Comparison of ENCODE assay signal across 11 cellular contexts in the genomic region with DNA sequence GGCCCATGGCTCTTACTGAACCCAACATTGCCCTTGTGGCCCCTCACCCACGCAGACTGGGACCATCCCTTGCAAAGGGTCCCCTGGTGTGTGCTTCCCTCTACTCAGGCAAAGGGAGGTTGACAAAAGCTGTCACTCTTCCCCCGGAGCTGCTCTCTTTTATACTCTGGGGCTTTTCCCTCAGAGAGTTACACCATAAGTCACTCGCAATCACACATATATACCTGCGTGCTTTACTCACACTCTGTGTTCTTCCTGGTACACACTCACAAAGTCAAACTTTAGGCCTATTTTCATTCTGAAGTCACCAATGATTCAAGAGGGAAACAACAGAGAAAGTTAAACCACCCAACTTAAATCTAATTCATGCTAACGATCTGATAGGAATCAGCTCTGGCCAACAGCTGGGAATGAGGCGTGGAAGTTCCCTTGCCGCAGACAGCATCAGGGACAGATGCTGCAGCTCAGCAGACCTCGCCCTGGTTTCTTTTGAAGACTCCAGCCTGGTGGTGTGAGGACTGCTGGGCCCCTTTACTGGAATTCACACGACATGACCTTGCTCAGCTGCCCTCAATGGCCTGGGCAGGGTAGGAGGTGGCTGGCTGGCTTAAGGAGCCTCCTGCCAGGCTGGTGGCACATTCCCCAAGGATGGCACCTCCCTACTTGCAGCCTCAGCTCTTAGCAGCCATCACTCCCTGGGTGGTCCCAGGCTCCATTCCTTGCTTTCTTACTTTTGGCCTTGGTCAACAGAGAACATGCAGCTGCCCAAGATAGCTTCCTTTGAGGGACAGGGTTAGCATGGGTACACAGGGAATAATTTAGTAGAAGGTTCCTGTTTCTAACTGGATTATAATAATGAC. TPM values are rescaled to one million over a fixed set of nuclear protein-coding genes. Genes with fewer than 3 reads are reported as not detected.
DNase-seq lines count a peak whose midpoint lies in the region; ATAC-seq and TF ChIP-seq lines count a peak whose summit lies in the region.
"Had no signal": no experiment of that assay in that cellular context is flagged by ENCODE, and none has a peak within 500 bp of the region (broad histone marks: within the 10 kb centered on the region; RNA-seq: fewer than 3 reads in every experiment).

No MANE protein-coding gene starts in this region.

- TF ChIP-seq POLR2A in spleen (IDR thresholded peaks at IDR 0.05): no peak
- no peak for TF ChIP-seq POLR2A in right lobe of liver (IDR thresholded peaks at IDR 0.05)

- H3K27me3 Mint-ChIP-seq in activated CD4-positive, alpha-beta T cell treated with anti-CD3 and anti-CD28 coated beads, Interleukin-2, amount 10 ng/mL, durations not matched to agents 24 days and 14 days: no peaks in the 10 kb centered on the region
- H3K27me3 Mint-ChIP-seq in activated CD8-positive, alpha-beta T cell treated with anti-CD3 and anti-CD28 coated beads for 36 hours: no peaks in the 10 kb centered on the region

- POLR2A ChIA-PET in activated CD8-positive, alpha-beta T cell treated with anti-CD3 and anti-CD28 coated beads for 36 hours (lab: Charles Lee): interaction anchor here (0.8 to 1.4 kb wide), 2 partner anchors 11 to 17 kb away, joined by 3 to 4 read pairs; no protein-coding TSS in a partner anchor

- peaks cover 54% of the 10 kb centered on the region for H3K36me3 Mint-ChIP-seq in activated CD4-positive, alpha-beta T cell treated with anti-CD3 and anti-CD28 coated beads, Interleukin-2, amount 10 ng/mL, durations not matched to agents 24 days and 14 days (ENCODE audit: low read depth)
- H3K36me3 Mint-ChIP-seq in activated CD8-positive, alpha-beta T cell treated with anti-CD3 and anti-CD28 coated beads for 36 hours (ENCODE audit: low read depth): peaks cover 68% of the 10 kb centered on the region

- no peak for TF ChIP-seq CTCF in activated CD8-positive, alpha-beta T cell treated with anti-CD3 and anti-CD28 coated beads for 36 hours (IDR thresholded peaks at IDR 0.05)
- TF ChIP-seq CTCF in spleen (IDR thresholded peaks at IDR 0.05 in 8 of 11, conservative IDR thresholded peaks at IDR 0.05 in 3 of 11): no peak
- no peak for TF ChIP-seq CTCF in right lobe of liver (IDR thresholded peaks at IDR 0.05)

- H3K9me3 Mint-ChIP-seq in activated CD4-positive, alpha-beta T cell treated with anti-CD3 and anti-CD28 coated beads, Interleukin-2, amount 10 ng/mL, durations not matched to agents 24 days and 14 days: no peaks in the 10 kb centered on the region
- H3K9me3 Mint-ChIP-seq in activated CD8-positive, alpha-beta T cell treated with anti-CD3 and anti-CD28 coated beads for 36 hours: no peaks in the 10 kb centered on the region

- WGBS in spleen, 5 donors: 69 to 85% (median 80%) methylated on average over 9 of the region's 9 CpGs
- 97% methylated on average over 7 of the region's 9 CpGs for WGBS in right lobe of liver (ENCODE audit: insufficient coverage, low coverage, low lambda C conversion rate, missing lambda C conversion rate)

- peaks cover 59% of the 10 kb centered on the region for H3K4me1 Mint-ChIP-seq in activated CD4-positive, alpha-beta T cell treated with anti-CD3 and anti-CD28 coated beads, Interleukin-2, amount 10 ng/mL, durations not matched to agents 24 days and 14 days
- H3K4me1 Mint-ChIP-seq in activated CD8-positive, alpha-beta T cell treated with anti-CD3 and anti-CD28 coated beads for 36 hours (ENCODE audit: low read depth): peaks cover 39% of the 10 kb centered on the region

- no peak overlapping the region for H3K4me3 ChIP-seq in spleen
- H3K4me3 ChIP-seq in right lobe of liver: no peak overlapping the region

- intact Hi-C loops in activated CD4-positive, alpha-beta T cell treated with anti-CD3 and anti-CD28 coated beads, Interleukin-2, amount 10 ng/mL, durations not matched to agents 24 days and 14 days (cut with micrococcal nuclease): no loop called here
- intact Hi-C loops in activated CD8-positive, alpha-beta T cell treated with anti-CD3 and anti-CD28 coated beads for 36 hours (cut with micrococcal nuclease): no loop called here
- intact Hi-C loops in spleen (cut with DNase I; ENCODE audit: low total_unique reads): no loop called here
- intact Hi-C loops in right lobe of liver (cut with DNase I): no loop called here

- no peak for DNase-seq in activated CD4-positive, alpha-beta T cell treated with anti-CD3 and anti-CD28 coated beads, Interleukin-2, amount 10 ng/mL, durations not matched to agents 24 days and 14 days
- no peak for DNase-seq in activated CD4-positive, alpha-beta T cell treated with anti-CD3 and anti-CD28 coated beads, Interleukin-2, amount 50 U/mL, for 1 hour
- DNase-seq in activated CD8-positive, alpha-beta T cell treated with anti-CD3 and anti-CD28 coated beads for 36 hours: no peak
- DNase-seq in left kidney (ENCODE audit: low read depth, low spot score) (peak; percentile 65), spleen (no peak), right lobe of liver (no peak), NCI-H2227 treated with DMSO at 0.1 percent for 48 hours (lab: John Stamatoyannopoulos, UW) (no peak), ecto neural progenitor cell (ENCODE audit: low spot score) (no peak)
- DNase-seq: activated gamma-delta T cell, NCI-H2029, nucleus accumbens had no signal

- H3K27me3 ChIP-seq in spleen (replicated peaks in 1 of 7) (no peaks in the 10 kb centered on the region), right lobe of liver (no peaks in the 10 kb centered on the region)

- H3K9me3 ChIP-seq in spleen: no peaks in the 10 kb centered on the region
- H3K9me3 ChIP-seq in right lobe of liver: no peaks in the 10 kb centered on the region

- H3K4me1 ChIP-seq in spleen: peaks cover 41 to 65% (median 50%) of the 10 kb centered on the region in 6 donors
- peaks cover 0 to 12% (median 2%) of the 10 kb centered on the region in 4 donors for H3K4me1 ChIP-seq in right lobe of liver

- H3K27ac Mint-ChIP-seq in activated CD4-positive, alpha-beta T cell treated with anti-CD3 and anti-CD28 coated beads, Interleukin-2, amount 10 ng/mL, durations not matched to agents 24 days and 14 days: peak overlapping the region; percentile 63
- peak overlapping the region; percentile 47 for H3K27ac Mint-ChIP-seq in activated CD8-positive, alpha-beta T cell treated with anti-CD3 and anti-CD28 coated beads for 36 hours

- H3K27ac ChIP-seq in spleen (peak overlapping the region in 7 of 8 donors; percentile 26 to 90 (median 82)), right lobe of liver (peak overlapping the region in 1 of 3 donors; percentile 77)

- CTCF ChIA-PET in activated CD8-positive, alpha-beta T cell treated with anti-CD3 and anti-CD28 coated beads for 36 hours (lab: Charles Lee): interaction anchor here (0.7 to 1.8 kb wide), 8 partner anchors 12 to 300 kb away, joined by 3 to 4 read pairs (median 3); no protein-coding TSS in a partner anchor

- no peak overlapping the region for H3K4me3 Mint-ChIP-seq in activated CD4-positive, alpha-beta T cell treated with anti-CD3 and anti-CD28 coated beads, Interleukin-2, amount 10 ng/mL, durations not matched to agents 24 days and 14 days
- peak overlapping the region; percentile 0 for H3K4me3 Mint-ChIP-seq in activated CD8-positive, alpha-beta T cell treated with anti-CD3 and anti-CD28 coated beads for 36 hours

- peak; percentile 32 for ATAC-seq in activated CD8-positive, alpha-beta T cell treated with anti-CD3 and anti-CD28 coated beads for 36 hours
- no peak for ATAC-seq in right lobe of liver

- H3K36me3 ChIP-seq in spleen (peaks cover 0 to 68% (median 26%) of the 10 kb centered on the region in 6 donors), right lobe of liver (peaks cover 0 to 8% (median 0%) of the 10 kb centered on the region in 4 donors)

RNA-seq across cellular contexts. Expression of a gene that starts 27.3 kb away (rescaled TPM):
- total RNA-seq in activated CD4-positive, alpha-beta T cell treated with anti-CD3 and anti-CD28 coated beads, Interleukin-2, amount 10 ng/mL, durations not matched to agents 24 days and 14 days: 49.4 and 51.6 TPM in 2 replicates
- 10 to 100 TPM; 35.1 TPM for total RNA-seq in activated CD8-positive, alpha-beta T cell treated with anti-CD3 and anti-CD28 coated beads for 36 hours
- total RNA-seq in spleen (10 to 100 TPM in 6 of 7 donors, 1 to 10 TPM in 1; 7.0 to 59.6 (median 23.3) TPM), right lobe of liver (10 to 100 TPM in 2 of 6 experiments, 1 to 10 TPM in 4; 4.7 to 14.8 (median 6.1) TPM)
- 1 to 10 TPM; 1.3 to 4.7 (median 2.6) TPM for polyA plus RNA-seq in spleen

RNA-seq across cellular contexts. Expression of a gene that starts 40.4 kb away (rescaled TPM):
- 36.5 and 37.7 TPM in 2 replicates for total RNA-seq in activated CD4-positive, alpha-beta T cell treated with anti-CD3 and anti-CD28 coated beads, Interleukin-2, amount 10 ng/mL, durations not matched to agents 24 days and 14 days
- total RNA-seq in activated CD8-positive, alpha-beta T cell treated with anti-CD3 and anti-CD28 coated beads for 36 hours: 10 to 100 TPM; 28.0 to 28.5 TPM
- total RNA-seq in spleen (10 to 100 TPM; 20.9 to 51.3 (median 28.9) TPM), right lobe of liver (10 to 100 TPM; 10.3 to 36.2 (median 14.8) TPM)
- 10 to 100 TPM; 52.9 to 68.8 (median 66.4) TPM for polyA plus RNA-seq in spleen

RNA-seq across cellular contexts. Expression of a gene that starts 52.3 kb away (rescaled TPM):
- 50.8 and 55.9 TPM in 2 replicates for total RNA-seq in activated CD4-positive, alpha-beta T cell treated with anti-CD3 and anti-CD28 coated beads, Interleukin-2, amount 10 ng/mL, durations not matched to agents 24 days and 14 days
- 10 to 100 TPM; 27.8 to 32.5 TPM for total RNA-seq in activated CD8-positive, alpha-beta T cell treated with anti-CD3 and anti-CD28 coated beads for 36 hours
- total RNA-seq in spleen (10 to 100 TPM; 38.3 to 58.5 (median 43.5) TPM), right lobe of liver (10 to 100 TPM; 20.0 to 41.1 (median 25.4) TPM)
- polyA plus RNA-seq in spleen: 10 to 100 TPM; 20.6 to 37.9 (median 20.9) TPM

RNA-seq across cellular contexts. Expression of a gene that starts 57.1 kb away (rescaled TPM):
- 1.1 and 1.2 TPM in 2 replicates for total RNA-seq in activated CD4-positive, alpha-beta T cell treated with anti-CD3 and anti-CD28 coated beads, Interleukin-2, amount 10 ng/mL, durations not matched to agents 24 days and 14 days
- under 1 TPM; 0.27 to 0.49 TPM for total RNA-seq in activated CD8-positive, alpha-beta T cell treated with anti-CD3 and anti-CD28 coated beads for 36 hours
- total RNA-seq in spleen (1 to 10 TPM in 5 of 7 donors, under 1 TPM in 2; 0.67 to 4.5 (median 2.1) TPM), right lobe of liver (1 to 10 TPM in 5 of 6 experiments, under 1 TPM in 1; 0.54 to 2.6 (median 1.4) TPM)
- under 1 TPM; 0.09 to 0.67 (median 0.26) TPM for polyA plus RNA-seq in spleen
